In genomic region chr4:41610474-41610873, GRCh38 we compare ENCODE assay signal across 27 cellular contexts.
"Had no signal": no experiment of that assay in that cellular context is flagged by ENCODE, and none has a peak within 500 bp of the region (broad histone marks: within the 10 kb centered on the region; RNA-seq: fewer than 3 reads in every experiment).

No MANE protein-coding gene starts in this region.

- H3K4me1 ChIP-seq: breast epithelium, foreskin keratinocyte had no signal

- H3K27ac ChIP-seq: ascending aorta, cardiac muscle cell, colonic mucosa, foreskin keratinocyte had no signal

- H3K27me3 ChIP-seq: ascending aorta, breast epithelium, colonic mucosa, gastrocnemius medialis, heart left ventricle had no signal

- H3K36me3 ChIP-seq: breast epithelium, cardiac muscle cell, colonic mucosa had no signal

- ATAC-seq: activated naive CD4-positive, alpha-beta T cell treated with anti-CD3 and anti-CD28 coated beads, Interleukin-2, amount 50 U/mL, for 72 hours; activated T-cell treated with anti-CD3 and anti-CD28 coated beads, Interleukin-2, amount 50 U/mL, for 72 hours; foreskin keratinocyte; heart left ventricle; WTC11 had no signal

- H3K4me3 ChIP-seq: ascending aorta, breast epithelium, cardiac muscle cell, colonic mucosa, gastrocnemius medialis, heart left ventricle had no signal

- H3K9me3 ChIP-seq: ascending aorta, breast epithelium, colonic mucosa, gastrocnemius medialis, heart left ventricle had no signal

- DNase-seq: activated CD4-positive, alpha-beta memory T cell treated with anti-CD3 and anti-CD28 coated beads, Interleukin-2, amount 10 ng/mL, durations not matched to agents 7 days and 5 days; activated CD4-positive, alpha-beta T cell treated with anti-CD3 and anti-CD28 coated beads for 1 hour; activated CD4-positive, alpha-beta T cell treated with anti-CD3 and anti-CD28 coated beads for 4 hours; activated CD4-positive, alpha-beta T cell treated with anti-CD3 and anti-CD28 coated beads, Interleukin-2, amount 10 ng/mL, durations not matched to agents 7 days and 5 days; activated CD4-positive, alpha-beta T cell treated with anti-CD3 and anti-CD28 coated beads, Interleukin-2, amount 50 U/mL, for 4 hours; activated CD8-positive, alpha-beta memory T cell treated with anti-CD3 and anti-CD28 coated beads, Interleukin-2, amount 50 U/mL, for 48 hours; activated gamma-delta T cell; activated naive CD4-positive, alpha-beta T cell; activated naive CD4-positive, alpha-beta T cell treated with anti-CD3 and anti-CD28 coated beads, Interleukin-2, amount 10 ng/mL, durations not matched to agents 7 days and 5 days; activated naive CD8-positive, alpha-beta T cell treated with anti-CD3 and anti-CD28 coated beads, Interleukin-2, amount 10 ng/mL, durations not matched to agents 7 days and 5 days; activated T-cell treated with anti-CD3 and anti-CD28 coated beads for 4 hours; activated T-cell treated with anti-CD3 and anti-CD28 coated beads, Interleukin-2, amount 50 U/mL, for 24 hours; activated T-cell treated with anti-CD3 and anti-CD28 coated beads, Interleukin-2, amount 50 U/mL, for 72 hours; central memory CD4-positive, alpha-beta T cell; cerebellar nuclear complex; colonic mucosa; effector memory CD4-positive, alpha-beta T cell; endodermal cell; foreskin keratinocyte; gastrocnemius medialis; glutamatergic neuron; heart left ventricle had no signal
